Comparison of ENCODE assay signal across 1 cellular context in the genomic region with DNA sequence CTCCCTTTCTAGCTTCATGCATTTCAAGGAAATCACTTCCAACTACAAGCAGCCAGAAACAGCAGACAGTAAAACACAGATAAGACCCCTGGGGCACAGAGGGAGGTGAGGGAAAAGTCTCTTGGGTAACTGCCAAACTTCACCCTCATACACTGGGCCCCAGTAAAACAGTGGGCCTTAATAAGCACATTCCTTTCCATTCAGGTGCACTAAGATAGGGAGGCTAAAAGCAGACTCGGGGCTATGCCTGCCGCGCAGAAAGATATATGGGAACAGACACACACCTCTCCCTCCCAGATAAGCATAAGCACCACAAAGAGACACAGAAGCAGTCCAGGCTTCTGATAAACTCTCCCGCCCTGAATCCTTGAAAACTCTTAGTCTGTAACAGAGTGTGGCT.
A peak's percentile ranks its signal among the peaks of the same experiment; 100 is the strongest.
TF ChIP-seq lines count a peak whose summit lies in the region.

No MANE protein-coding gene starts in this region.

TF ChIP-seq in K562, 482 proteins besides CTCF, POLR2A, EP300 and RAD21 (continued from another document and continues in another):
- TF ChIP-seq, protein P1, sequence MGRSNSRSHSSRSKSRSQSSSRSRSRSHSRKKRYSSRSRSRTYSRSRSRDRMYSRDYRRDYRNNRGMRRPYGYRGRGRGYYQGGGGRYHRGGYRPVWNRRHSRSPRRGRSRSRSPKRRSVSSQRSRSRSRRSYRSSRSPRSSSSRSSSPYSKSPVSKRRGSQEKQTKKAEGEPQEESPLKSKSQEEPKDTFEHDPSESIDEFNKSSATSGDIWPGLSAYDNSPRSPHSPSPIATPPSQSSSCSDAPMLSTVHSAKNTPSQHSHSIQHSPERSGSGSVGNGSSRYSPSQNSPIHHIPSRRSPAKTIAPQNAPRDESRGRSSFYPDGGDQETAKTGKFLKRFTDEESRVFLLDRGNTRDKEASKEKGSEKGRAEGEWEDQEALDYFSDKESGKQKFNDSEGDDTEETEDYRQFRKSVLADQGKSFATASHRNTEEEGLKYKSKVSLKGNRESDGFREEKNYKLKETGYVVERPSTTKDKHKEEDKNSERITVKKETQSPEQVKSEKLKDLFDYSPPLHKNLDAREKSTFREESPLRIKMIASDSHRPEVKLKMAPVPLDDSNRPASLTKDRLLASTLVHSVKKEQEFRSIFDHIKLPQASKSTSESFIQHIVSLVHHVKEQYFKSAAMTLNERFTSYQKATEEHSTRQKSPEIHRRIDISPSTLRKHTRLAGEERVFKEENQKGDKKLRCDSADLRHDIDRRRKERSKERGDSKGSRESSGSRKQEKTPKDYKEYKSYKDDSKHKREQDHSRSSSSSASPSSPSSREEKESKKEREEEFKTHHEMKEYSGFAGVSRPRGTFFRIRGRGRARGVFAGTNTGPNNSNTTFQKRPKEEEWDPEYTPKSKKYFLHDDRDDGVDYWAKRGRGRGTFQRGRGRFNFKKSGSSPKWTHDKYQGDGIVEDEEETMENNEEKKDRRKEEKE (IDR thresholded peaks at IDR 0.05; ENCODE audit: borderline replicate concordance in 1 of 2, control insufficient read depth in 1 of 2, low read depth in 2 of 2, low read length in 1 of 2) = no peak
- TF ChIP-seq FIP1L1 (IDR thresholded peaks at IDR 0.05; ENCODE audit: low read depth, low read length, poor library complexity, severe bottlenecking) (no peak), GTF2E2 (tag; IDR thresholded peaks at IDR 0.05) (no peak), ELF4 (CRISPR knock-in tag; IDR thresholded peaks at IDR 0.05) (no peak), SMAD4 (CRISPR knock-in tag; conservative IDR thresholded peaks at IDR 0.05) (peak; percentile 98), NCOA6 (IDR thresholded peaks at IDR 0.05) (no peak), CCNT2 (IDR thresholded peaks at IDR 0.05; ENCODE audit: borderline replicate concordance, extremely low read depth, insufficient read length, low read depth, low read length) (peak; percentile 45), CHCHD3 (CRISPR knock-in tag; IDR thresholded peaks at IDR 0.05) (no peak), SMARCA5 (IDR thresholded peaks at IDR 0.05) (no peak), FUS (optimal IDR thresholded peaks at IDR 0.05; ENCODE audit: low read depth, low read length) (no peak), PPARD (CRISPR knock-in tag; IDR thresholded peaks at IDR 0.05) (no peak), ZNF140 (CRISPR knock-in tag; IDR thresholded peaks at IDR 0.05) (no peak), SMAD2 (IDR thresholded peaks at IDR 0.05; ENCODE audit: low read depth, low read length) (no peak), MCM5 (IDR thresholded peaks at IDR 0.05; ENCODE audit: low read depth) (no peak), SPI1 (IDR thresholded peaks at IDR 0.05; ENCODE audit: borderline replicate concordance, low read depth, low read length) (0 out of 2 replicates have a peak, but pooled peaks have one; percentile 0), HNRNPUL1 (IDR thresholded peaks at IDR 0.05; ENCODE audit: low read length) (no peak), KDM1A (IDR thresholded peaks at IDR 0.05) (peak; percentile 99), BRD9 (IDR thresholded peaks at IDR 0.05; ENCODE audit: low read depth, partially characterized antibody) (no peak), KAT2B (IDR thresholded peaks at IDR 0.05; ENCODE audit: low read depth, low read length) (no peak)
- TF ChIP-seq, protein P2, sequence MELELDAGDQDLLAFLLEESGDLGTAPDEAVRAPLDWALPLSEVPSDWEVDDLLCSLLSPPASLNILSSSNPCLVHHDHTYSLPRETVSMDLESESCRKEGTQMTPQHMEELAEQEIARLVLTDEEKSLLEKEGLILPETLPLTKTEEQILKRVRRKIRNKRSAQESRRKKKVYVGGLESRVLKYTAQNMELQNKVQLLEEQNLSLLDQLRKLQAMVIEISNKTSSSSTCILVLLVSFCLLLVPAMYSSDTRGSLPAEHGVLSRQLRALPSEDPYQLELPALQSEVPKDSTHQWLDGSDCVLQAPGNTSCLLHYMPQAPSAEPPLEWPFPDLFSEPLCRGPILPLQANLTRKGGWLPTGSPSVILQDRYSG (tag; conservative IDR thresholded peaks at IDR 0.05; ENCODE audit: low read depth) = no peak
- TF ChIP-seq, protein P3, sequence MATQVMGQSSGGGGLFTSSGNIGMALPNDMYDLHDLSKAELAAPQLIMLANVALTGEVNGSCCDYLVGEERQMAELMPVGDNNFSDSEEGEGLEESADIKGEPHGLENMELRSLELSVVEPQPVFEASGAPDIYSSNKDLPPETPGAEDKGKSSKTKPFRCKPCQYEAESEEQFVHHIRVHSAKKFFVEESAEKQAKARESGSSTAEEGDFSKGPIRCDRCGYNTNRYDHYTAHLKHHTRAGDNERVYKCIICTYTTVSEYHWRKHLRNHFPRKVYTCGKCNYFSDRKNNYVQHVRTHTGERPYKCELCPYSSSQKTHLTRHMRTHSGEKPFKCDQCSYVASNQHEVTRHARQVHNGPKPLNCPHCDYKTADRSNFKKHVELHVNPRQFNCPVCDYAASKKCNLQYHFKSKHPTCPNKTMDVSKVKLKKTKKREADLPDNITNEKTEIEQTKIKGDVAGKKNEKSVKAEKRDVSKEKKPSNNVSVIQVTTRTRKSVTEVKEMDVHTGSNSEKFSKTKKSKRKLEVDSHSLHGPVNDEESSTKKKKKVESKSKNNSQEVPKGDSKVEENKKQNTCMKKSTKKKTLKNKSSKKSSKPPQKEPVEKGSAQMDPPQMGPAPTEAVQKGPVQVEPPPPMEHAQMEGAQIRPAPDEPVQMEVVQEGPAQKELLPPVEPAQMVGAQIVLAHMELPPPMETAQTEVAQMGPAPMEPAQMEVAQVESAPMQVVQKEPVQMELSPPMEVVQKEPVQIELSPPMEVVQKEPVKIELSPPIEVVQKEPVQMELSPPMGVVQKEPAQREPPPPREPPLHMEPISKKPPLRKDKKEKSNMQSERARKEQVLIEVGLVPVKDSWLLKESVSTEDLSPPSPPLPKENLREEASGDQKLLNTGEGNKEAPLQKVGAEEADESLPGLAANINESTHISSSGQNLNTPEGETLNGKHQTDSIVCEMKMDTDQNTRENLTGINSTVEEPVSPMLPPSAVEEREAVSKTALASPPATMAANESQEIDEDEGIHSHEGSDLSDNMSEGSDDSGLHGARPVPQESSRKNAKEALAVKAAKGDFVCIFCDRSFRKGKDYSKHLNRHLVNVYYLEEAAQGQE (CRISPR knock-in tag; IDR thresholded peaks at IDR 0.05; ENCODE audit: low read depth) = no peak
- TF ChIP-seq, protein P4, sequence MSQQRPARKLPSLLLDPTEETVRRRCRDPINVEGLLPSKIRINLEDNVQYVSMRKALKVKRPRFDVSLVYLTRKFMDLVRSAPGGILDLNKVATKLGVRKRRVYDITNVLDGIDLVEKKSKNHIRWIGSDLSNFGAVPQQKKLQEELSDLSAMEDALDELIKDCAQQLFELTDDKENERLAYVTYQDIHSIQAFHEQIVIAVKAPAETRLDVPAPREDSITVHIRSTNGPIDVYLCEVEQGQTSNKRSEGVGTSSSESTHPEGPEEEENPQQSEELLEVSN (IDR thresholded peaks at IDR 0.05; ENCODE audit: borderline replicate concordance in 1 of 2, extremely low read depth in 1 of 2, insufficient read depth in 1 of 2, insufficient read length in 1 of 2, low read depth in 1 of 2, low read length in 1 of 2, poor library complexity in 1 of 2, severe bottlenecking in 1 of 2) = peak in 1 of 2 experiments; percentile 13
- TF ChIP-seq, protein P5, sequence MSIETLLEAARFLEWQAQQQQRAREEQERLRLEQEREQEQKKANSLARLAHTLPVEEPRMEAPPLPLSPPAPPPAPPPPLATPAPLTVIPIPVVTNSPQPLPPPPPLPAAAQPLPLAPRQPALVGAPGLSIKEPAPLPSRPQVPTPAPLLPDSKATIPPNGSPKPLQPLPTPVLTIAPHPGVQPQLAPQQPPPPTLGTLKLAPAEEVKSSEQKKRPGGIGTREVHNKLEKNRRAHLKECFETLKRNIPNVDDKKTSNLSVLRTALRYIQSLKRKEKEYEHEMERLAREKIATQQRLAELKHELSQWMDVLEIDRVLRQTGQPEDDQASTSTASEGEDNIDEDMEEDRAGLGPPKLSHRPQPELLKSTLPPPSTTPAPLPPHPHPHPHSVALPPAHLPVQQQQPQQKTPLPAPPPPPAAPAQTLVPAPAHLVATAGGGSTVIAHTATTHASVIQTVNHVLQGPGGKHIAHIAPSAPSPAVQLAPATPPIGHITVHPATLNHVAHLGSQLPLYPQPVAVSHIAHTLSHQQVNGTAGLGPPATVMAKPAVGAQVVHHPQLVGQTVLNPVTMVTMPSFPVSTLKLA (conservative IDR thresholded peaks at IDR 0.05) = peak in 1 of 2 experiments; percentile 72; a peak in 2 of 4 replicates
- TF ChIP-seq, protein P6, sequence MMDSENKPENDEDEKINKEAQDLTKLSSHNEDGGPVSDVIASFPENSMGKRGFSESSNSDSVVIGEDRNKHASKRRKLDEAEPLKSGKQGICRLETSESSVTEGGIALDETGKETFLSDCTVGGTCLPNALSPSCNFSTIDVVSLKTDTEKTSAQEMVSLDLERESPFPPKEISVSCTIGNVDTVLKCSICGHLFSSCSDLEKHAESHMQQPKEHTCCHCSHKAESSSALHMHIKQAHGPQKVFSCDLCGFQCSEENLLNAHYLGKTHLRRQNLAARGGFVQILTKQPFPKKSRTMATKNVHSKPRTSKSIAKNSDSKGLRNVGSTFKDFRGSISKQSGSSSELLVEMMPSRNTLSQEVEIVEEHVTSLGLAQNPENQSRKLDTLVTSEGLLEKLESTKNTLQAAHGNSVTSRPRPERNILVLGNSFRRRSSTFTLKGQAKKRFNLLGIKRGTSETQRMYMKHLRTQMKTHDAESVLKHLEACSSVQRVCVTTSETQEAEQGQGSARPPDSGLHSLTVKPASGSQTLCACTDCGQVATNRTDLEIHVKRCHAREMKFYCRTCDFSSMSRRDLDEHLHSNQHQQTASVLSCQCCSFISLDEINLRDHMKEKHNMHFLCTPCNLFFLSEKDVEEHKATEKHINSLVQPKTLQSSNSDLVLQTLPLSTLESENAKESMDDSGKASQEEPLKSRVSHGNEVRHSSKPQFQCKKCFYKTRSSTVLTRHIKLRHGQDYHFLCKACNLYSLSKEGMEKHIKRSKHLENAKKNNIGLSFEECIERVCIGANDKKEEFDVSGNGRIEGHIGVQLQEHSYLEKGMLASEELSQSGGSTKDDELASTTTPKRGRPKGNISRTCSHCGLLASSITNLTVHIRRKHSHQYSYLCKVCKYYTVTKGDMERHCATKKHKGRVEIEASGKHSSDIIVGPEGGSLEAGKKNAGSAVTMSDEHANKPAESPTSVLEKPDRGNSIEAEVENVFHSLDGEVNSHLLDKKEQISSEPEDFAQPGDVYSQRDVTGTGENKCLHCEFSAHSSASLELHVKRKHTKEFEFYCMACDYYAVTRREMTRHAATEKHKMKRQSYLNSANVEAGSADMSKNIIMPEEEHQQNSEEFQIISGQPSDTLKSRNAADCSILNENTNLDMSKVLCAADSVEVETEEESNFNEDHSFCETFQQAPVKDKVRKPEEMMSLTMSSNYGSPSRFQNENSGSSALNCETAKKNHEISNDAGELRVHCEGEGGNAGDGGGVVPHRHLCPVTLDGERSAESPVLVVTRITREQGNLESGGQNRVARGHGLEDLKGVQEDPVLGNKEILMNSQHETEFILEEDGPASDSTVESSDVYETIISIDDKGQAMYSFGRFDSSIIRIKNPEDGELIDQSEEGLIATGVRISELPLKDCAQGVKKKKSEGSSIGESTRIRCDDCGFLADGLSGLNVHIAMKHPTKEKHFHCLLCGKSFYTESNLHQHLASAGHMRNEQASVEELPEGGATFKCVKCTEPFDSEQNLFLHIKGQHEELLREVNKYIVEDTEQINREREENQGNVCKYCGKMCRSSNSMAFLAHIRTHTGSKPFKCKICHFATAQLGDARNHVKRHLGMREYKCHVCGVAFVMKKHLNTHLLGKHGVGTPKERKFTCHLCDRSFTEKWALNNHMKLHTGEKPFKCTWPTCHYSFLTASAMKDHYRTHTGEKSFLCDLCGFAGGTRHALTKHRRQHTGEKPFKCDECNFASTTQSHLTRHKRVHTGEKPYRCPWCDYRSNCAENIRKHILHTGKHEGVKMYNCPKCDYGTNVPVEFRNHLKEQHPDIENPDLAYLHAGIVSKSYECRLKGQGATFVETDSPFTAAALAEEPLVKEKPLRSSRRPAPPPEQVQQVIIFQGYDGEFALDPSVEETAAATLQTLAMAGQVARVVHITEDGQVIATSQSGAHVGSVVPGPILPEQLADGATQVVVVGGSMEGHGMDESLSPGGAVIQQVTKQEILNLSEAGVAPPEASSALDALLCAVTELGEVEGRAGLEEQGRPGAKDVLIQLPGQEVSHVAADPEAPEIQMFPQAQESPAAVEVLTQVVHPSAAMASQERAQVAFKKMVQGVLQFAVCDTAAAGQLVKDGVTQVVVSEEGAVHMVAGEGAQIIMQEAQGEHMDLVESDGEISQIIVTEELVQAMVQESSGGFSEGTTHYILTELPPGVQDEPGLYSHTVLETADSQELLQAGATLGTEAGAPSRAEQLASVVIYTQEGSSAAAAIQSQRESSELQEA (IDR thresholded peaks at IDR 0.05; ENCODE audit: low read depth) = 0 out of 2 replicates have a peak, but pooled peaks have one; percentile 27
- TF ChIP-seq, protein P7, sequence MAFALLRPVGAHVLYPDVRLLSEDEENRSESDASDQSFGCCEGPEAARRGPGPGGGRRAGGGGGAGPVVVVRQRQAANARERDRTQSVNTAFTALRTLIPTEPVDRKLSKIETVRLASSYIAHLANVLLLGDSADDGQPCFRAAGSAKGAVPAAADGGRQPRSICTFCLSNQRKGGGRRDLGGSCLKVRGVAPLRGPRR (CRISPR knock-in tag; IDR thresholded peaks at IDR 0.05) = no peak
- TF ChIP-seq, protein P8, sequence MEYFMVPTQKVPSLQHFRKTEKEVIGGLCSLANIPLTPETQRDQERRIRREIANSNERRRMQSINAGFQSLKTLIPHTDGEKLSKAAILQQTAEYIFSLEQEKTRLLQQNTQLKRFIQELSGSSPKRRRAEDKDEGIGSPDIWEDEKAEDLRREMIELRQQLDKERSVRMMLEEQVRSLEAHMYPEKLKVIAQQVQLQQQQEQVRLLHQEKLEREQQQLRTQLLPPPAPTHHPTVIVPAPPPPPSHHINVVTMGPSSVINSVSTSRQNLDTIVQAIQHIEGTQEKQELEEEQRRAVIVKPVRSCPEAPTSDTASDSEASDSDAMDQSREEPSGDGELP (CRISPR knock-in tag; IDR thresholded peaks at IDR 0.05; ENCODE audit: borderline replicate concordance) = peak; percentile 25; the same call in 1 of the 2 replicates
- TF ChIP-seq, protein P9, sequence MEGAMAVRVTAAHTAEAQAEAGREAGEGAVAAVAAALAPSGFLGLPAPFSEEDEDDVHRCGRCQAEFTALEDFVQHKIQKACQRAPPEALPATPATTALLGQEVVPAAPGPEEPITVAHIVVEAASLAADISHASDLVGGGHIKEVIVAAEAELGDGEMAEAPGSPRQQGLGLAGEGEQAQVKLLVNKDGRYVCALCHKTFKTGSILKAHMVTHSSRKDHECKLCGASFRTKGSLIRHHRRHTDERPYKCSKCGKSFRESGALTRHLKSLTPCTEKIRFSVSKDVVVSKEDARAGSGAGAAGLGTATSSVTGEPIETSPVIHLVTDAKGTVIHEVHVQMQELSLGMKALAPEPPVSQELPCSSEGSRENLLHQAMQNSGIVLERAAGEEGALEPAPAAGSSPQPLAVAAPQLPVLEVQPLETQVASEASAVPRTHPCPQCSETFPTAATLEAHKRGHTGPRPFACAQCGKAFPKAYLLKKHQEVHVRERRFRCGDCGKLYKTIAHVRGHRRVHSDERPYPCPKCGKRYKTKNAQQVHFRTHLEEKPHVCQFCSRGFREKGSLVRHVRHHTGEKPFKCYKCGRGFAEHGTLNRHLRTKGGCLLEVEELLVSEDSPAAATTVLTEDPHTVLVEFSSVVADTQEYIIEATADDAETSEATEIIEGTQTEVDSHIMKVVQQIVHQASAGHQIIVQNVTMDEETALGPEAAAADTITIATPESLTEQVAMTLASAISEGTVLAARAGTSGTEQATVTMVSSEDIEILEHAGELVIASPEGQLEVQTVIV (CRISPR knock-in tag; IDR thresholded peaks at IDR 0.05; ENCODE audit: borderline replicate concordance) = no peak
